ENCODE assay signal across 17 cellular contexts in the genomic region with DNA sequence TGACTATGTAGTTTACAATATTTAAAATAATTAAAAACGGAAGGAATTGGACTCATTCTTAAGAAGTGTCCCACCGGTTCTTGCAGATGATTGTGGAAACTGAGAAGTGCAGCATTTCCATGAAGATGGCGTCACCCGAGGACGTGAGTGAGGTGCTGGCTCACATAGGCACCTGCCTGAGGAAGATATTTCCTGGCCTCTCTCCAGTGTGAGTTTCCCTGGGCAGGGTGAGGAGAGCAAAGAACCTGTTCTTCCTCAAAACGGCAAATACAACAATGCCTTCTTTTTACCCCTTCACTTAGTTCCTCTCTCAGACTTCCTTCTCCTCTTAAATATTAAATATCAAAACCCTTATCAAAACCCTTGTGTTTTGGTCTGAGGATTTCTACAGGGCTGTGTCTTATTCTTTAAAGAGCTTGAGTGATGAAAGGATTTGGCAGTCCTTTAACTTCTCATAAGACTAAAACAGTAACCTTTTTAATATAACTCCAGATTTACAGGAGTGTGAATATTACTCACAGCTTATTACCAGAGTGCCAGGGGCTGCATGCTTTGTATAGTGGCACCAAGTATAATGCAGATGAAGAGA.
"Had no signal": no experiment of that assay in that cellular context is flagged by ENCODE, and none has a peak within 500 bp of the region (broad histone marks: within the 10 kb centered on the region; RNA-seq: fewer than 3 reads in every experiment).

No MANE protein-coding gene starts in this region.

- H3K36me3 Mint-ChIP-seq: WTC11 had no signal

- FAIRE-seq: frontal cortex, keratinocyte had no signal

- H3K4me1 Mint-ChIP-seq: activated CD4-positive, alpha-beta T cell treated with anti-CD3 and anti-CD28 coated beads, Interleukin-2, amount 10 ng/mL, durations not matched to agents 24 days and 14 days; activated naive CD8-positive, alpha-beta T cell treated with anti-CD3 and anti-CD28 coated beads, Interleukin-2, amount 10 ng/mL, durations not matched to agents 7 days and 5 days; activated T-helper 17 cell treated with anti-CD3 and anti-CD28 coated beads, Interleukin-2, amount 50 U/mL, for 72 hours had no signal

- H3K27ac ChIP-seq: thyroid gland had no signal

- ATAC-seq: activated CD8-positive, alpha-beta T cell treated with anti-CD3 and anti-CD28 coated beads for 36 hours; activated T-helper 17 cell treated with anti-CD3 and anti-CD28 coated beads, Interleukin-2, amount 50 U/mL, for 72 hours; left lobe of liver; WTC11 had no signal

- H3K27me3 Mint-ChIP-seq: activated CD4-positive, alpha-beta T cell treated with anti-CD3 and anti-CD28 coated beads, Interleukin-2, amount 10 ng/mL, durations not matched to agents 24 days and 14 days; activated CD8-positive, alpha-beta T cell treated with anti-CD3 and anti-CD28 coated beads for 36 hours; activated naive CD8-positive, alpha-beta T cell treated with anti-CD3 and anti-CD28 coated beads, Interleukin-2, amount 10 ng/mL, durations not matched to agents 7 days and 5 days; activated T-helper 17 cell treated with anti-CD3 and anti-CD28 coated beads, Interleukin-2, amount 50 U/mL, for 72 hours had no signal

- DNase-seq: activated CD4-positive, alpha-beta T cell treated with anti-CD3 and anti-CD28 coated beads, Interleukin-2, amount 10 ng/mL, durations not matched to agents 24 days and 14 days; activated CD8-positive, alpha-beta T cell treated with anti-CD3 and anti-CD28 coated beads for 36 hours; activated naive CD4-positive, alpha-beta T cell; activated naive CD8-positive, alpha-beta T cell treated with anti-CD3 and anti-CD28 coated beads, Interleukin-2, amount 10 ng/mL, durations not matched to agents 7 days and 5 days; activated T-cell treated with anti-CD3 and anti-CD28 coated beads, Interleukin-2, amount 50 U/mL, for 1 hour; amygdala; hypothalamus; midbrain; occipital lobe; retina; stimulated activated naive CD4-positive, alpha-beta T cell treated with Interleukin-2 at 50 U/mL for 16 hours; thyroid gland had no signal

- H3K27ac Mint-ChIP-seq: activated CD4-positive, alpha-beta T cell treated with anti-CD3 and anti-CD28 coated beads, Interleukin-2, amount 10 ng/mL, durations not matched to agents 24 days and 14 days; activated CD8-positive, alpha-beta T cell treated with anti-CD3 and anti-CD28 coated beads for 36 hours; activated naive CD8-positive, alpha-beta T cell treated with anti-CD3 and anti-CD28 coated beads, Interleukin-2, amount 10 ng/mL, durations not matched to agents 7 days and 5 days; activated T-helper 17 cell treated with anti-CD3 and anti-CD28 coated beads, Interleukin-2, amount 50 U/mL, for 72 hours; WTC11 had no signal

- H3K4me3 Mint-ChIP-seq: activated CD4-positive, alpha-beta T cell treated with anti-CD3 and anti-CD28 coated beads, Interleukin-2, amount 10 ng/mL, durations not matched to agents 24 days and 14 days; activated CD8-positive, alpha-beta T cell treated with anti-CD3 and anti-CD28 coated beads for 36 hours; activated naive CD8-positive, alpha-beta T cell treated with anti-CD3 and anti-CD28 coated beads, Interleukin-2, amount 10 ng/mL, durations not matched to agents 7 days and 5 days; activated T-helper 17 cell treated with anti-CD3 and anti-CD28 coated beads, Interleukin-2, amount 50 U/mL, for 72 hours; WTC11 had no signal

- H3K36me3 ChIP-seq: thyroid gland had no signal

- H3K4me3 ChIP-seq: thyroid gland had no signal

- H3K4me1 ChIP-seq: thyroid gland had no signal

- H3K9me3 ChIP-seq: thyroid gland had no signal

- H3K9me3 Mint-ChIP-seq: activated CD4-positive, alpha-beta T cell treated with anti-CD3 and anti-CD28 coated beads, Interleukin-2, amount 10 ng/mL, durations not matched to agents 24 days and 14 days; activated CD8-positive, alpha-beta T cell treated with anti-CD3 and anti-CD28 coated beads for 36 hours; activated naive CD8-positive, alpha-beta T cell treated with anti-CD3 and anti-CD28 coated beads, Interleukin-2, amount 10 ng/mL, durations not matched to agents 7 days and 5 days; activated T-helper 17 cell treated with anti-CD3 and anti-CD28 coated beads, Interleukin-2, amount 50 U/mL, for 72 hours; WTC11 had no signal

- H3K27me3 ChIP-seq: thyroid gland had no signal
